In genomic region chr12:88684170-88684569, GRCh38 we compare ENCODE assay signal across 18 cellular contexts.
"Had no signal": no experiment of that assay in that cellular context is flagged by ENCODE, and none has a peak within 500 bp of the region (broad histone marks: within the 10 kb centered on the region; RNA-seq: fewer than 3 reads in every experiment).

No MANE protein-coding gene starts in this region.

- H3K9me2 ChIP-seq: SK-N-SH had no signal

- ATAC-seq: HepG2, Panc1 had no signal

- H3K4me2 ChIP-seq: SK-N-SH had no signal

- H3K27ac ChIP-seq: RWPE1 had no signal

- DNase-seq: IMR-90, Karpas-422, KG1, MM.1S, NCI-H1092 treated with DMSO at 0.1 percent for 48 hours, NCI-H1436, NCI-H1694 treated with DMSO at 0.1 percent for 48 hours, NCI-H1930, NCI-H2081, NCI-H2107, NCI-H2227 treated with DMSO at 0.1 percent for 48 hours, NCI-H774, SHP77, SK-N-SH, T-helper 1 cell had no signal
